ENCODE assay signal across 8 cellular contexts in genomic region chr16:11576427-11577289, GRCh38. TPM values are rescaled to one million over a fixed set of nuclear protein-coding genes. Genes with fewer than 3 reads are reported as not detected.
DNase-seq lines count a peak whose midpoint lies in the region; ATAC-seq and TF ChIP-seq lines count a peak whose summit lies in the region.

No MANE protein-coding gene starts in this region.

- H3K4me1 Mint-ChIP-seq in stimulated activated naive CD8-positive, alpha-beta T cell treated with anti-CD3 and anti-CD28 coated beads, Interleukin-15, Interleukin-2, amounts not matched to agents 100 ng/mL and 50 ng/mL, for 24 hours (ENCODE audit: low read depth), result peaks cover 97% of the 10 kb centered on the region
- H3K4me1 Mint-ChIP-seq in activated naive CD8-positive, alpha-beta T cell treated with anti-CD3 and anti-CD28 coated beads for 36 hours, result peaks cover 78% of the 10 kb centered on the region
- H3K4me1 Mint-ChIP-seq in type B pancreatic cell (ENCODE audit: unreplicated experiment), result peaks cover 13% of the 10 kb centered on the region

- no peaks in the 10 kb centered on the region for H3K27me3 Mint-ChIP-seq in stimulated activated naive CD8-positive, alpha-beta T cell treated with anti-CD3 and anti-CD28 coated beads, Interleukin-15, Interleukin-2, amounts not matched to agents 100 ng/mL and 50 ng/mL, for 24 hours
- peaks cover 3% of the 10 kb centered on the region for H3K27me3 Mint-ChIP-seq in activated naive CD8-positive, alpha-beta T cell treated with anti-CD3 and anti-CD28 coated beads for 36 hours
- H3K27me3 Mint-ChIP-seq in type B pancreatic cell, result no peaks in the 10 kb centered on the region

- H3K27ac Mint-ChIP-seq in stimulated activated naive CD8-positive, alpha-beta T cell treated with anti-CD3 and anti-CD28 coated beads, Interleukin-15, Interleukin-2, amounts not matched to agents 100 ng/mL and 50 ng/mL, for 24 hours, result peak overlapping the region; percentile 9
- H3K27ac Mint-ChIP-seq in activated naive CD8-positive, alpha-beta T cell treated with anti-CD3 and anti-CD28 coated beads for 36 hours, result peak overlapping the region; percentile 57
- H3K27ac Mint-ChIP-seq in type B pancreatic cell, result no peak overlapping the region

- H3K36me3 Mint-ChIP-seq in stimulated activated naive CD8-positive, alpha-beta T cell treated with anti-CD3 and anti-CD28 coated beads, Interleukin-15, Interleukin-2, amounts not matched to agents 100 ng/mL and 50 ng/mL, for 24 hours (ENCODE audit: low read depth), result peaks cover 62% of the 10 kb centered on the region
- H3K36me3 Mint-ChIP-seq in activated naive CD8-positive, alpha-beta T cell treated with anti-CD3 and anti-CD28 coated beads for 36 hours, result peaks cover 73% of the 10 kb centered on the region
- peaks cover 4% of the 10 kb centered on the region for H3K36me3 Mint-ChIP-seq in type B pancreatic cell

- ATAC-seq in stimulated activated naive CD8-positive, alpha-beta T cell treated with anti-CD3 and anti-CD28 coated beads, Interleukin-15, Interleukin-2, amounts not matched to agents 100 U/mL and 50 U/mL, for 24 hours, result no peak
- peak; percentile 69 for ATAC-seq in HG03159 (IDR thresholded peaks at IDR 0.05; ENCODE audit: unreplicated experiment)

- H3K4me3 Mint-ChIP-seq in stimulated activated naive CD8-positive, alpha-beta T cell treated with anti-CD3 and anti-CD28 coated beads, Interleukin-15, Interleukin-2, amounts not matched to agents 100 ng/mL and 50 ng/mL, for 24 hours, result peak overlapping the region; percentile 31
- H3K4me3 Mint-ChIP-seq in activated naive CD8-positive, alpha-beta T cell treated with anti-CD3 and anti-CD28 coated beads for 36 hours, result no peak overlapping the region
- no peak overlapping the region for H3K4me3 Mint-ChIP-seq in type B pancreatic cell

- no peak for DNase-seq in stimulated activated naive CD8-positive, alpha-beta T cell treated with anti-CD3 and anti-CD28 coated beads, Interleukin-15, Interleukin-2, amounts not matched to agents 100 U/mL and 50 U/mL, for 24 hours
- no peak for DNase-seq in activated naive CD8-positive, alpha-beta T cell treated with anti-CD3 and anti-CD28 coated beads for 36 hours
- DNase-seq in NCI-H446 treated with DMSO at 0.1 percent for 48 hours (lab: John Stamatoyannopoulos, UW), result no peak
- no peak for DNase-seq in type B pancreatic cell (ENCODE audit: extremely low spot score, unreplicated experiment)
- no peak for DNase-seq in foreskin melanocyte
- DNase-seq in NCI-H2107 treated with DMSO at 0.1 percent for 48 hours (lab: John Stamatoyannopoulos, UW; ENCODE audit: unreplicated experiment), result no peak

- no peaks in the 10 kb centered on the region for H3K9me3 Mint-ChIP-seq in stimulated activated naive CD8-positive, alpha-beta T cell treated with anti-CD3 and anti-CD28 coated beads, Interleukin-15, Interleukin-2, amounts not matched to agents 100 ng/mL and 50 ng/mL, for 24 hours
- H3K9me3 Mint-ChIP-seq in activated naive CD8-positive, alpha-beta T cell treated with anti-CD3 and anti-CD28 coated beads for 36 hours, result peaks cover 10% of the 10 kb centered on the region
- no peaks in the 10 kb centered on the region for H3K9me3 Mint-ChIP-seq in type B pancreatic cell

- TF ChIP-seq CTCF in type B pancreatic cell (conservative IDR thresholded peaks at IDR 0.05), result no peak

RNA-seq across cellular contexts. Expression of gene LITAF, which starts 10.1 kb away (rescaled TPM):
- 100 to 1,000 TPM; 127 to 130 TPM for total RNA-seq in activated naive CD8-positive, alpha-beta T cell treated with anti-CD3 and anti-CD28 coated beads for 36 hours
- 49.8 and 66.6 TPM in 2 replicates for total RNA-seq in type B pancreatic cell (ENCODE audit: low replicate concordance)
